Comparison of ENCODE assay signal across 11 cellular contexts in genomic region chr5:100872409-100873190, GRCh38. TPM values are rescaled to one million over a fixed set of nuclear protein-coding genes. Genes with fewer than 3 reads are reported as not detected.
A peak's percentile ranks its signal among the peaks of the same experiment; 100 is the strongest.
DNase-seq lines count a peak whose midpoint lies in the region; ATAC-seq and TF ChIP-seq lines count a peak whose summit lies in the region.
"Had no signal": no experiment of that assay in that cellular context is flagged by ENCODE, and none has a peak within 500 bp of the region (broad histone marks: within the 10 kb centered on the region; RNA-seq: fewer than 3 reads in every experiment).

No MANE protein-coding gene starts in this region.

- no peaks in the 10 kb centered on the region for H3K27me3 Mint-ChIP-seq in activated CD4-positive, alpha-beta T cell treated with anti-CD3 and anti-CD28 coated beads, Interleukin-2, amount 10 ng/mL, durations not matched to agents 24 days and 14 days
- H3K27me3 Mint-ChIP-seq in stimulated activated memory B cell treated with anti-CD40 and anti-IgM and Interleukin-4, amounts not matched to agents 10 μg/mL and 1 μg/mL and 100 μg/mL, for 72 hours: no peaks in the 10 kb centered on the region

- no peak overlapping the region for H3K4me3 ChIP-seq in upper lobe of right lung
- H3K4me3 ChIP-seq: skin epidermis had no signal

- no peaks in the 10 kb centered on the region for H3K27me3 ChIP-seq in upper lobe of right lung

- ATAC-seq in HG02852 (IDR thresholded peaks at IDR 0.05; ENCODE audit: unreplicated experiment) (peak; percentile 58), upper lobe of right lung (no peak)
- peak; percentile 84 for ATAC-seq in stimulated activated memory B cell treated with anti-CD40 and anti-IgM and Interleukin-4, amounts not matched to agents 10 μg/mL and 1 μg/mL and 100 μg/mL, for 72 hours

- no peak overlapping the region for H3K4me3 Mint-ChIP-seq in activated CD4-positive, alpha-beta T cell treated with anti-CD3 and anti-CD28 coated beads, Interleukin-2, amount 10 ng/mL, durations not matched to agents 24 days and 14 days
- peak overlapping the region; percentile 38 for H3K4me3 Mint-ChIP-seq in stimulated activated memory B cell treated with anti-CD40 and anti-IgM and Interleukin-4, amounts not matched to agents 10 μg/mL and 1 μg/mL and 100 μg/mL, for 72 hours

- H3K27ac Mint-ChIP-seq in activated CD4-positive, alpha-beta T cell treated with anti-CD3 and anti-CD28 coated beads, Interleukin-2, amount 10 ng/mL, durations not matched to agents 24 days and 14 days: peak overlapping the region; percentile 48
- peak overlapping the region; percentile 81 for H3K27ac Mint-ChIP-seq in stimulated activated memory B cell treated with anti-CD40 and anti-IgM and Interleukin-4, amounts not matched to agents 10 μg/mL and 1 μg/mL and 100 μg/mL, for 72 hours

- H3K9me3 Mint-ChIP-seq in activated CD4-positive, alpha-beta T cell treated with anti-CD3 and anti-CD28 coated beads, Interleukin-2, amount 10 ng/mL, durations not matched to agents 24 days and 14 days: peaks cover 19% of the 10 kb centered on the region
- H3K9me3 Mint-ChIP-seq in stimulated activated memory B cell treated with anti-CD40 and anti-IgM and Interleukin-4, amounts not matched to agents 10 μg/mL and 1 μg/mL and 100 μg/mL, for 72 hours: peaks cover 4% of the 10 kb centered on the region

- H3K4me1 ChIP-seq in upper lobe of right lung: no peaks in the 10 kb centered on the region

- no peak for TF ChIP-seq CTCF in upper lobe of right lung (IDR thresholded peaks at IDR 0.05)

- H3K36me3 Mint-ChIP-seq in activated CD4-positive, alpha-beta T cell treated with anti-CD3 and anti-CD28 coated beads, Interleukin-2, amount 10 ng/mL, durations not matched to agents 24 days and 14 days (ENCODE audit: low read depth): peaks cover 75% of the 10 kb centered on the region
- peaks cover 53% of the 10 kb centered on the region for H3K36me3 Mint-ChIP-seq in stimulated activated memory B cell treated with anti-CD40 and anti-IgM and Interleukin-4, amounts not matched to agents 10 μg/mL and 1 μg/mL and 100 μg/mL, for 72 hours

- H3K9me3 ChIP-seq in upper lobe of right lung: no peaks in the 10 kb centered on the region

- no peaks in the 10 kb centered on the region for H3K36me3 ChIP-seq in upper lobe of right lung

- no peak overlapping the region for H3K27ac ChIP-seq in upper lobe of right lung
- H3K27ac ChIP-seq: skin epidermis had no signal

- peaks cover 38% of the 10 kb centered on the region for H3K4me1 Mint-ChIP-seq in activated CD4-positive, alpha-beta T cell treated with anti-CD3 and anti-CD28 coated beads, Interleukin-2, amount 10 ng/mL, durations not matched to agents 24 days and 14 days
- peaks cover 43% of the 10 kb centered on the region for H3K4me1 Mint-ChIP-seq in stimulated activated memory B cell treated with anti-CD40 and anti-IgM and Interleukin-4, amounts not matched to agents 10 μg/mL and 1 μg/mL and 100 μg/mL, for 72 hours

- peak; percentile 45 for DNase-seq in stimulated activated CD4-positive, alpha-beta T cell treated with anti-CD3 and anti-CD28 coated beads, Interleukin-15, amount 100 ng/mL, for 24 hours
- DNase-seq in stimulated activated CD4-positive, alpha-beta T cell treated with anti-CD3 and anti-CD28 coated beads, Interleukin-4, amount 100 ng/mL, for 1 hour: no peak
- DNase-seq in activated CD4-positive, alpha-beta T cell treated with anti-CD3 and anti-CD28 coated beads, Interleukin-2, amount 10 ng/mL, durations not matched to agents 24 days and 14 days: no peak
- DNase-seq in SHP77 (lab: John Stamatoyannopoulos, UW) (no peak), upper lobe of right lung (no peak), head of caudate nucleus (no peak)
- DNase-seq: amygdala, NCI-H1105 had no signal

- intact Hi-C loops in activated CD4-positive, alpha-beta T cell treated with anti-CD3 and anti-CD28 coated beads, Interleukin-2, amount 10 ng/mL, durations not matched to agents 24 days and 14 days (cut with micrococcal nuclease): loop anchor here (1.0 kb wide), 4 partner anchors 11 to 28 kb away; no protein-coding TSS in a partner anchor
- intact Hi-C loops in upper lobe of right lung (cut with DNase I): no loop called here
- intact Hi-C loops in head of caudate nucleus (cut with DNase I): no loop called here

RNA-seq across cellular contexts. Expression of gene ST8SIA4, which starts 30.5 kb away (rescaled TPM):
- total RNA-seq in activated CD4-positive, alpha-beta T cell treated with anti-CD3 and anti-CD28 coated beads, Interleukin-2, amount 10 ng/mL, durations not matched to agents 24 days and 14 days: 61.3 and 62.3 TPM in 2 replicates
- total RNA-seq in upper lobe of right lung: 17.8 TPM
